ENCODE assay signal across 1 cellular context in the genomic region with DNA sequence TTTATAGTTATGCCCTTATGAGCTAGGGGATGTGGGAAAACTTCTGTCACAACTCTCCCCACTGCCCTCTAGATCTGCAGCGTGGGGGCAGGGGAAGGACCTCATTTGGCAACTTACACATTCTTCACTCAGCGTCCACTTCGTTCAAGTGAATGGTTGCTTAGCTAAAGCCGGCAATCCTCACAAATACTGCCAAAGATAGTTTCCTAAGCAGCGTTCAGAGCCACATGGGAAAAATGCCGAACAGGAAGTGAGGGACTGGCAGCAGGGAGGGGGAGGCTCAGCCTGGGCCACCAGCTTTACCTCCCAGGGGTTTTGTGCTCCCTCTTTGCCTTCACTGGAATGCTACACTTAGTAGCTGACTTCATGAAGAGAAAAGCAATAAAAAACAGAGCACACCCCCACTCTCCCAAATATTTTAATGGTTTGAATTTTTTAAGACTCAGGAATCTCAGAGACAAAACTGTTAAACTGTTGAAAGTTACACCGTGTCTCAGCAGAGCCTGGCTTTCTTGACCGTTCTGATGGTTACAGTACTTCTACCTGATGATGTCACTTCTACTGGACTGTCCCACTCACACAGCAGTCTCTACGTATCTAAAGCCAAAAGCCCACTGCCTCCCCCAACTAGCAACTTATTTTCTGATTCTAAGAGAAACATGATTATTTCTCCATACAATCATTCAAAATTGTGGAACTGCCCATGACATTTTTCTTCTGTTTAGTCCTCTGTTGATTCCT.
TF ChIP-seq lines count a peak whose summit lies in the region.

No MANE protein-coding gene starts in this region.

TF ChIP-seq in GM23338, 12 proteins besides CTCF, POLR2A, EP300 and RAD21 (continued from another document):
- TF ChIP-seq, protein P1, sequence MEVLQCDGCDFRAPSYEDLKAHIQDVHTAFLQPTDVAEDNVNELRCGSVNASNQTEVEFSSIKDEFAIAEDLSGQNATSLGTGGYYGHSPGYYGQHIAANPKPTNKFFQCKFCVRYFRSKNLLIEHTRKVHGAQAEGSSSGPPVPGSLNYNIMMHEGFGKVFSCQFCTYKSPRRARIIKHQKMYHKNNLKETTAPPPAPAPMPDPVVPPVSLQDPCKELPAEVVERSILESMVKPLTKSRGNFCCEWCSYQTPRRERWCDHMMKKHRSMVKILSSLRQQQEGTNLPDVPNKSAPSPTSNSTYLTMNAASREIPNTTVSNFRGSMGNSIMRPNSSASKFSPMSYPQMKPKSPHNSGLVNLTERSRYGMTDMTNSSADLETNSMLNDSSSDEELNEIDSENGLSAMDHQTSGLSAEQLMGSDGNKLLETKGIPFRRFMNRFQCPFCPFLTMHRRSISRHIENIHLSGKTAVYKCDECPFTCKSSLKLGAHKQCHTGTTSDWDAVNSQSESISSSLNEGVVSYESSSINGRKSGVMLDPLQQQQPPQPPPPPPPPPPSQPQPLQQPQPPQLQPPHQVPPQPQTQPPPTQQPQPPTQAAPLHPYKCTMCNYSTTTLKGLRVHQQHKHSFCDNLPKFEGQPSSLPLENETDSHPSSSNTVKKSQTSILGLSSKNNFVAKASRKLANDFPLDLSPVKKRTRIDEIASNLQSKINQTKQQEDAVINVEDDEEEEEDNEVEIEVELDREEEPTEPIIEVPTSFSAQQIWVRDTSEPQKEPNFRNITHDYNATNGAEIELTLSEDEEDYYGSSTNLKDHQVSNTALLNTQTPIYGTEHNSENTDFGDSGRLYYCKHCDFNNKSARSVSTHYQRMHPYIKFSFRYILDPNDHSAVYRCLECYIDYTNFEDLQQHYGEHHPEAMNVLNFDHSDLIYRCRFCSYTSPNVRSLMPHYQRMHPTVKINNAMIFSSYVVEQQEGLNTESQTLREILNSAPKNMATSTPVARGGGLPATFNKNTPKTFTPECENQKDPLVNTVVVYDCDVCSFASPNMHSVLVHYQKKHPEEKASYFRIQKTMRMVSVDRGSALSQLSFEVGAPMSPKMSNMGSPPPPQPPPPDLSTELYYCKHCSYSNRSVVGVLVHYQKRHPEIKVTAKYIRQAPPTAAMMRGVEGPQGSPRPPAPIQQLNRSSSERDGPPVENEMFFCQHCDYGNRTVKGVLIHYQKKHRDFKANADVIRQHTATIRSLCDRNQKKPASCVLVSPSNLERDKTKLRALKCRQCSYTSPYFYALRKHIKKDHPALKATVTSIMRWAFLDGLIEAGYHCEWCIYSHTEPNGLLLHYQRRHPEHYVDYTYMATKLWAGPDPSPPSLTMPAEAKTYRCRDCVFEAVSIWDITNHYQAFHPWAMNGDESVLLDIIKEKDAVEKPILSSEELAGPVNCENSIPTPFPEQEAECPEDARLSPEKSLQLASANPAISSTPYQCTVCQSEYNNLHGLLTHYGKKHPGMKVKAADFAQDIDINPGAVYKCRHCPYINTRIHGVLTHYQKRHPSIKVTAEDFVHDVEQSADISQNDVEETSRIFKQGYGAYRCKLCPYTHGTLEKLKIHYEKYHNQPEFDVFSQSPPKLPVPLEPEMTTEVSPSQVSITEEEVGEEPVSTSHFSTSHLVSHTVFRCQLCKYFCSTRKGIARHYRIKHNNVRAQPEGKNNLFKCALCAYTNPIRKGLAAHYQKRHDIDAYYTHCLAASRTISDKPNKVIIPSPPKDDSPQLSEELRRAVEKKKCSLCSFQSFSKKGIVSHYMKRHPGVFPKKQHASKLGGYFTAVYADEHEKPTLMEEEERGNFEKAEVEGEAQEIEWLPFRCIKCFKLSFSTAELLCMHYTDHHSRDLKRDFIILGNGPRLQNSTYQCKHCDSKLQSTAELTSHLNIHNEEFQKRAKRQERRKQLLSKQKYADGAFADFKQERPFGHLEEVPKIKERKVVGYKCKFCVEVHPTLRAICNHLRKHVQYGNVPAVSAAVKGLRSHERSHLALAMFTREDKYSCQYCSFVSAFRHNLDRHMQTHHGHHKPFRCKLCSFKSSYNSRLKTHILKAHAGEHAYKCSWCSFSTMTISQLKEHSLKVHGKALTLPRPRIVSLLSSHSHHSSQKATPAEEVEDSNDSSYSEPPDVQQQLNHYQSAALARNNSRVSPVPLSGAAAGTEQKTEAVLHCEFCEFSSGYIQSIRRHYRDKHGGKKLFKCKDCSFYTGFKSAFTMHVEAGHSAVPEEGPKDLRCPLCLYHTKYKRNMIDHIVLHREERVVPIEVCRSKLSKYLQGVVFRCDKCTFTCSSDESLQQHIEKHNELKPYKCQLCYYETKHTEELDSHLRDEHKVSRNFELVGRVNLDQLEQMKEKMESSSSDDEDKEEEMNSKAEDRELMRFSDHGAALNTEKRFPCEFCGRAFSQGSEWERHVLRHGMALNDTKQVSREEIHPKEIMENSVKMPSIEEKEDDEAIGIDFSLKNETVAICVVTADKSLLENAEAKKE (CRISPR knock-in tag; IDR thresholded peaks at IDR 0.05) = no peak
- TF ChIP-seq, protein P2, sequence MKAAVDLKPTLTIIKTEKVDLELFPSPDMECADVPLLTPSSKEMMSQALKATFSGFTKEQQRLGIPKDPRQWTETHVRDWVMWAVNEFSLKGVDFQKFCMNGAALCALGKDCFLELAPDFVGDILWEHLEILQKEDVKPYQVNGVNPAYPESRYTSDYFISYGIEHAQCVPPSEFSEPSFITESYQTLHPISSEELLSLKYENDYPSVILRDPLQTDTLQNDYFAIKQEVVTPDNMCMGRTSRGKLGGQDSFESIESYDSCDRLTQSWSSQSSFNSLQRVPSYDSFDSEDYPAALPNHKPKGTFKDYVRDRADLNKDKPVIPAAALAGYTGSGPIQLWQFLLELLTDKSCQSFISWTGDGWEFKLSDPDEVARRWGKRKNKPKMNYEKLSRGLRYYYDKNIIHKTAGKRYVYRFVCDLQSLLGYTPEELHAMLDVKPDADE (IDR thresholded peaks at IDR 0.05) = no peak
- no peak for TF ChIP-seq POLR2AphosphoS5 (IDR thresholded peaks at IDR 0.05; ENCODE audit: low read depth)
- TF ChIP-seq STAT1 (IDR thresholded peaks at IDR 0.05; ENCODE audit: unreplicated experiment) = no peak
- TF ChIP-seq EZH2phosphoT487 (IDR thresholded peaks at IDR 0.05; ENCODE audit: unreplicated experiment) = no peak
- TF ChIP-seq CREB1 (CRISPR knock-in tag; IDR thresholded peaks at IDR 0.05; ENCODE audit: low read depth) = no peak
- TF ChIP-seq ZNF331 (CRISPR knock-in tag; IDR thresholded peaks at IDR 0.05; ENCODE audit: low read depth) = no peak
